ENCODE assay signal across 8 cellular contexts in genomic region chr1:211258756-211259595, GRCh38. TPM values are rescaled to one million over a fixed set of nuclear protein-coding genes. Genes with fewer than 3 reads are reported as not detected.
DNase-seq lines count a peak whose midpoint lies in the region; ATAC-seq, FAIRE-seq and TF ChIP-seq lines count a peak whose summit lies in the region.

TSS of gene RCOR3 (plus strand) at chr1:211259366. CDS start at chr1:211259561, 195 bp downstream.

- no peaks in the 10 kb centered on the region for H3K27me3 Mint-ChIP-seq in activated naive CD8-positive, alpha-beta T cell
- H3K27me3 Mint-ChIP-seq in glutamatergic neuron (ENCODE audit: unreplicated experiment), result peaks cover 11% of the 10 kb centered on the region

- ATAC-seq in HG02610 (IDR thresholded peaks at IDR 0.05; ENCODE audit: unreplicated experiment) (peak; percentile 60), pancreas (peak; percentile 83 to 90 (median 86))

- H3K27me3 ChIP-seq in pancreas, result peaks cover 0 to 5% (median 0%) of the 10 kb centered on the region in 4 donors
- no peaks in the 10 kb centered on the region for H3K27me3 ChIP-seq in thyroid gland

- TF ChIP-seq POLR2A in thyroid gland (IDR thresholded peaks at IDR 0.05), result peak; percentile 67 to 77

- intact Hi-C loops in pancreas (cut with DNase I) (no loop called here), thyroid gland (cut with DNase I) (loop anchor here (5.0 kb wide), 1 partner anchor 123 kb away; no protein-coding TSS in a partner anchor)

- no peak for FAIRE-seq in pancreas (lab: Jason Lieb, UNC)

- 1% methylated on average over 48 to 87 of the region's 92 CpGs for WGBS in pancreas, 2 donors
- 1% methylated on average over 26 to 29 of the region's 92 CpGs for WGBS in thyroid gland, 2 donors

- H3K9me3 ChIP-seq in pancreas (no peaks in the 10 kb centered on the region), thyroid gland (no peaks in the 10 kb centered on the region)

- H3K4me3 ChIP-seq in GM12865 (ENCODE audit: low read depth, low read length) (peak within 1 kb of the TSS; percentile 89), pancreas (peak within 1 kb of the TSS; percentile 81 to 91 (median 87)), thyroid gland (replicated peaks in 1 of 3) (peak within 1 kb of the TSS; percentile 51 to 98 (median 97))

- no peaks in the 10 kb centered on the region for H3K9me3 Mint-ChIP-seq in activated naive CD8-positive, alpha-beta T cell (ENCODE audit: low read depth)
- H3K9me3 Mint-ChIP-seq in glutamatergic neuron (ENCODE audit: unreplicated experiment), result peaks cover 15% of the 10 kb centered on the region

- H3K4me1 ChIP-seq in pancreas, result peaks cover 6 to 7% (median 7%) of the 10 kb centered on the region in 3 donors
- peaks cover 16 to 19% of the 10 kb centered on the region in 2 donors for H3K4me1 ChIP-seq in thyroid gland

- peak within 1 kb of the TSS; percentile 92 to 98 (median 96) for H3K27ac ChIP-seq in pancreas
- peak within 1 kb of the TSS; percentile 98 to 99 (median 99) for H3K27ac ChIP-seq in thyroid gland

- H3K4me1 Mint-ChIP-seq in activated naive CD8-positive, alpha-beta T cell (ENCODE audit: low read depth), result peaks cover 25% of the 10 kb centered on the region
- peaks cover 11% of the 10 kb centered on the region for H3K4me1 Mint-ChIP-seq in glutamatergic neuron (ENCODE audit: low read depth, unreplicated experiment)

- TF ChIP-seq CTCF in GM12865 (IDR thresholded peaks at IDR 0.05; ENCODE audit: insufficient read depth, low read depth, low read length, missing control alignments) (peak; percentile 82), glutamatergic neuron (IDR thresholded peaks at IDR 0.05; ENCODE audit: partially characterized antibody, unreplicated experiment) (peak; percentile 91), pancreas (IDR thresholded peaks at IDR 0.05) (peak; percentile 22 to 42 (median 32)), thyroid gland (IDR thresholded peaks at IDR 0.05) (peak in 5 of 6 experiments; percentile 11 to 49 (median 36))

- DNase-seq in GM12865 (ENCODE audit: low read depth) (peak; percentile 97), NCI-H1092 (lab: John Stamatoyannopoulos, UW) (peak; percentile 96), SKM-1 treated with dmso at 0.1 percent for 144 hours (lab: John Stamatoyannopoulos, UW; ENCODE audit: unreplicated experiment) (peak; percentile 91), glutamatergic neuron (peak; percentile 96), pancreas (peak; percentile 93 to 97 (median 95)), thyroid gland (peak; percentile 93 to 95)

- H3K36me3 Mint-ChIP-seq in activated naive CD8-positive, alpha-beta T cell, result no peaks in the 10 kb centered on the region
- H3K36me3 Mint-ChIP-seq in glutamatergic neuron (ENCODE audit: unreplicated experiment), result no peaks in the 10 kb centered on the region

- H3K4me3 Mint-ChIP-seq in activated naive CD8-positive, alpha-beta T cell, result peak within 1 kb of the TSS; percentile 92
- H3K4me3 Mint-ChIP-seq in glutamatergic neuron (ENCODE audit: unreplicated experiment), result peak within 1 kb of the TSS; percentile 94

- H3K36me3 ChIP-seq in pancreas, result no peaks in the 10 kb centered on the region
- no peaks in the 10 kb centered on the region for H3K36me3 ChIP-seq in thyroid gland

- peak within 1 kb of the TSS; percentile 95 for H3K27ac Mint-ChIP-seq in activated naive CD8-positive, alpha-beta T cell
- H3K27ac Mint-ChIP-seq in glutamatergic neuron (ENCODE audit: unreplicated experiment), result peak within 1 kb of the TSS; percentile 98

RNA-seq across cellular contexts. Expression of gene RCOR3, which starts in this region (rescaled TPM):
- 82.1 TPM for total RNA-seq in glutamatergic neuron (ENCODE audit: unreplicated experiment)
- total RNA-seq in pancreas, result 10 to 100 TPM; 19.0 to 34.6 (median 25.5) TPM
- polyA plus RNA-seq in pancreas, result 10 to 100 TPM; 23.1 to 28.8 TPM
- total RNA-seq in thyroid gland, result 100 to 1,000 TPM in 2 of 4 donors, 10 to 100 TPM in 2; 78.1 to 110 (median 102) TPM

Comparison
In these comparisons a context has a peak if more than half of its experiments do, and no peak if none do; other contexts are left out.
1. Peak in every context shown above with its lines: DNase-seq, ATAC-seq, H3K4me3 ChIP-seq and H3K27ac ChIP-seq.
2. CTCF ChIP-seq: peak in every context shown above with its lines; median percentile 91 in glutamatergic neuron; 82 in GM12865; 36 in thyroid gland; 32 in pancreas.